ENCODE assay signal across 10 cellular contexts in the genomic region with DNA sequence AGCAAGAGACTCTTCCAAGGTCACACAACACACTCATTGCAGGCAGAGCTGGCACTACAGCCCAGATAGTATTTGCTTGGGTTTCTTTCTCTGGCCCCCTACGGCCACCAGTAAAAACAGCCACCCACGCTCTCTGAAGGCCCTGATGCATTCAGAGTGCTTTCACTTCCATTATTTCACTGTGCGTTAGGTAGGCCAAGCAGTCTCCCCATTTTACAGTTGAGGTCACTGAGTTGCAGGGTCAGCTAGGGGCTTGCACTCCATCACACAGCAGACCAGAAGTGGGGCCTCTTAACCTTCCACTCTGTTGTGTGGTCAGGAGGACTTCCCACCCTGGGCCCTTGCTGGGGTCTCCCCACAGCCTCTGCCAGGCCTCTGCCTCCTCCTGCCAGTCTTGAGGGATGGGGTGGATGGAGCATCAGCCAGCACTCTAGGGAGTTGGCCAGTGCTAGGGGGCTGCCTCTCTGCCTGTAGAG. TPM values are rescaled to one million over a fixed set of nuclear protein-coding genes. Genes with fewer than 3 reads are reported as not detected.
DNase-seq lines count a peak whose midpoint lies in the region; ATAC-seq lines count a peak whose summit lies in the region.
"Had no signal": no experiment of that assay in that cellular context is flagged by ENCODE, and none has a peak within 500 bp of the region (broad histone marks: within the 10 kb centered on the region; RNA-seq: fewer than 3 reads in every experiment).

No MANE protein-coding gene starts in this region.

- H3K27ac Mint-ChIP-seq in stimulated activated naive CD8-positive, alpha-beta T cell treated with anti-CD3 and anti-CD28 coated beads, Interleukin-15, Interleukin-2, amounts not matched to agents 100 ng/mL and 50 ng/mL, for 24 hours, result peak overlapping the region; percentile 93

- H3K36me3 Mint-ChIP-seq in activated T-cell treated with anti-CD3 and anti-CD28 coated beads, Interleukin-2, amount 50 U/mL, for 4 hours (ENCODE audit: insufficient read depth), result peaks cover 38% of the 10 kb centered on the region
- H3K36me3 Mint-ChIP-seq in stimulated activated naive CD8-positive, alpha-beta T cell treated with anti-CD3 and anti-CD28 coated beads, Interleukin-15, Interleukin-2, amounts not matched to agents 100 ng/mL and 50 ng/mL, for 24 hours (ENCODE audit: low read depth), result peaks cover 44% of the 10 kb centered on the region

- peak overlapping the region; percentile 97 for H3K4me3 Mint-ChIP-seq in activated T-cell treated with anti-CD3 and anti-CD28 coated beads, Interleukin-2, amount 50 U/mL, for 4 hours
- H3K4me3 Mint-ChIP-seq in stimulated activated naive CD8-positive, alpha-beta T cell treated with anti-CD3 and anti-CD28 coated beads, Interleukin-15, Interleukin-2, amounts not matched to agents 100 ng/mL and 50 ng/mL, for 24 hours, result peak overlapping the region; percentile 99

- ATAC-seq in HG02852 (IDR thresholded peaks at IDR 0.05; ENCODE audit: unreplicated experiment) (peak; percentile 50), GM21423 (IDR thresholded peaks at IDR 0.05; ENCODE audit: unreplicated experiment) (no peak)
- no peak for ATAC-seq in activated T-cell treated with anti-CD3 and anti-CD28 coated beads, Interleukin-2, amount 50 U/mL, for 4 hours

- peak; percentile 20 for DNase-seq in activated T-cell treated with anti-CD3 and anti-CD28 coated beads, Interleukin-2, amount 50 U/mL, for 1 hour
- DNase-seq in activated T-cell treated with anti-CD3 and anti-CD28 coated beads for 4 hours, result no peak
- no peak for DNase-seq in activated T-cell treated with anti-CD3 and anti-CD28 coated beads, Interleukin-2, amount 50 U/mL, for 4 hours
- DNase-seq in NCI-H1105 (lab: John Stamatoyannopoulos, UW), result no peak
- no peak for DNase-seq in NCI-H526 treated with DMSO at 0.1 percent for 48 hours (lab: John Stamatoyannopoulos, UW)
- DNase-seq: left ventricle myocardium inferior, NCI-H2107 had no signal

- H3K4me1 Mint-ChIP-seq in activated T-cell treated with anti-CD3 and anti-CD28 coated beads, Interleukin-2, amount 50 U/mL, for 4 hours (ENCODE audit: low read depth), result peaks cover 57% of the 10 kb centered on the region
- peaks cover 69% of the 10 kb centered on the region for H3K4me1 Mint-ChIP-seq in stimulated activated naive CD8-positive, alpha-beta T cell treated with anti-CD3 and anti-CD28 coated beads, Interleukin-15, Interleukin-2, amounts not matched to agents 100 ng/mL and 50 ng/mL, for 24 hours (ENCODE audit: low read depth)

- no peaks in the 10 kb centered on the region for H3K9me3 Mint-ChIP-seq in activated T-cell treated with anti-CD3 and anti-CD28 coated beads, Interleukin-2, amount 50 U/mL, for 4 hours
- no peaks in the 10 kb centered on the region for H3K9me3 Mint-ChIP-seq in stimulated activated naive CD8-positive, alpha-beta T cell treated with anti-CD3 and anti-CD28 coated beads, Interleukin-15, Interleukin-2, amounts not matched to agents 100 ng/mL and 50 ng/mL, for 24 hours

- no peaks in the 10 kb centered on the region for H3K27me3 Mint-ChIP-seq in activated T-cell treated with anti-CD3 and anti-CD28 coated beads, Interleukin-2, amount 50 U/mL, for 4 hours (ENCODE audit: low read depth)
- H3K27me3 Mint-ChIP-seq in stimulated activated naive CD8-positive, alpha-beta T cell treated with anti-CD3 and anti-CD28 coated beads, Interleukin-15, Interleukin-2, amounts not matched to agents 100 ng/mL and 50 ng/mL, for 24 hours, result no peaks in the 10 kb centered on the region

RNA-seq across cellular contexts. Expression of a gene that starts 2.5 kb away (rescaled TPM):
- 100 to 1,000 TPM in 2 of 3 donors, 10 to 100 TPM in 1; 77.8 to 111 (median 101) TPM for total RNA-seq in activated T-cell treated with anti-CD3 and anti-CD28 coated beads, Interleukin-2, amount 50 U/mL, for 4 hours

RNA-seq across cellular contexts. Expression of a gene that starts 41.6 kb away (rescaled TPM):
- total RNA-seq in activated T-cell treated with anti-CD3 and anti-CD28 coated beads, Interleukin-2, amount 50 U/mL, for 4 hours, result 10 to 100 TPM; 24.4 to 34.7 (median 24.6) TPM
